2 cellular contexts compared by ENCODE assay signal in genomic region chr4:94507281-94507680, GRCh38.
TF ChIP-seq lines count a peak whose summit lies in the region.

No MANE protein-coding gene starts in this region.

TF ChIP-seq in HCT116, 20 proteins besides CTCF, POLR2A, EP300 and RAD21:
- TF ChIP-seq TCF7L2 (IDR thresholded peaks at IDR 0.05; ENCODE audit: borderline replicate concordance, extremely low read depth, insufficient read depth, insufficient read length) (peak; percentile 44), EGR1 (IDR thresholded peaks at IDR 0.05; ENCODE audit: low read depth) (no peak)

TF ChIP-seq in IMR-90, 13 proteins besides CTCF, POLR2A, EP300 and RAD21:
- no peak for TF ChIP-seq ELK1 (IDR thresholded peaks at IDR 0.05; ENCODE audit: borderline replicate concordance, low read depth, low read length)
- TF ChIP-seq MAZ (IDR thresholded peaks at IDR 0.05; ENCODE audit: borderline replicate concordance, low read depth, low read length) = no peak
- no peak for TF ChIP-seq USF2 (IDR thresholded peaks at IDR 0.05; ENCODE audit: low read depth, low read length)
- TF ChIP-seq CEBPB (IDR thresholded peaks at IDR 0.05; ENCODE audit: low read depth, low read length) = no peak
- no peak for TF ChIP-seq RCOR1 (IDR thresholded peaks at IDR 0.05; ENCODE audit: insufficient replicate concordance, low read length)
- no peak for TF ChIP-seq NFE2L2 (IDR thresholded peaks at IDR 0.05; ENCODE audit: low read depth, low read length)
- TF ChIP-seq MAFK (IDR thresholded peaks at IDR 0.05; ENCODE audit: low read depth, low read length) = no peak
- no peak for TF ChIP-seq CHD1 (IDR thresholded peaks at IDR 0.05; ENCODE audit: low read depth, low read length)
- TF ChIP-seq SMC3 (IDR thresholded peaks at IDR 0.05; ENCODE audit: low read depth, low read length) = no peak
- no peak for TF ChIP-seq MXI1 (IDR thresholded peaks at IDR 0.05; ENCODE audit: borderline replicate concordance, low read depth, low read length)
- TF ChIP-seq RFX5 (IDR thresholded peaks at IDR 0.05; ENCODE audit: low read depth, low read length) = no peak
TF ChIP-seq in IMR-90: peak in this region for 0.
